8 cellular contexts compared by ENCODE assay signal in genomic region chr10:68231916-68232315, GRCh38. TPM values are rescaled to one million over a fixed set of nuclear protein-coding genes. Genes with fewer than 3 reads are reported as not detected.
A peak's percentile ranks its signal among the peaks of the same experiment; 100 is the strongest.
DNase-seq lines count a peak whose midpoint lies in the region; ATAC-seq and TF ChIP-seq lines count a peak whose summit lies in the region.

ATOH7 (minus strand) TSS chr10:68232113; CDS start chr10:68231677, 436 bp downstream.

- peak within 1 kb of the TSS in 8 of 11 experiments; percentile 8 to 49 (median 40); a peak in 6 of 22 replicates for H3K9ac ChIP-seq in BLaER1 treated with 17β-estradiol and CSF1 and Interleukin-3, amounts not matched to agents 10 nM and 100 nM
- peak within 1 kb of the TSS; percentile 72 for H3K9ac ChIP-seq in MM.1S (ENCODE audit: low read length)

- peak within 1 kb of the TSS; percentile 55 to 74 for H3K4me3 Mint-ChIP-seq in effector memory CD8-positive, alpha-beta T cell
- peak within 1 kb of the TSS; percentile 91 for H3K4me3 Mint-ChIP-seq in neural crest cell

- no peaks in the 10 kb centered on the region for H3K36me3 Mint-ChIP-seq in effector memory CD8-positive, alpha-beta T cell (ENCODE audit: insufficient read depth)
- no peaks in the 10 kb centered on the region for H3K36me3 Mint-ChIP-seq in neural crest cell (ENCODE audit: low read depth)

- peaks cover 52 to 66% of the 10 kb centered on the region in 2 donors for H3K27me3 Mint-ChIP-seq in effector memory CD8-positive, alpha-beta T cell
- peaks cover 23% of the 10 kb centered on the region for H3K27me3 Mint-ChIP-seq in neural crest cell (ENCODE audit: low read depth)

- no peaks in the 10 kb centered on the region for H4K20me1 ChIP-seq in BLaER1 treated with 17β-estradiol and CSF1 and Interleukin-3, amounts not matched to agents 10 nM and 100 nM
- no peaks in the 10 kb centered on the region for H4K20me1 ChIP-seq in MM.1S (ENCODE audit: insufficient read depth, low read length)

- 0 out of 2 replicates have a peak, but pooled peaks cover 2% of the 10 kb centered on the region for H3F3A ChIP-seq in MM.1S (ENCODE audit: insufficient read depth, low read length)

- peaks cover 3 to 4% of the 10 kb centered on the region in 2 donors for H3K4me1 Mint-ChIP-seq in effector memory CD8-positive, alpha-beta T cell (ENCODE audit: low read depth in 2 of 2)
- H3K4me1 Mint-ChIP-seq in neural crest cell, result peaks cover 17% of the 10 kb centered on the region

- H3K4me2 ChIP-seq in BLaER1 treated with 17β-estradiol and CSF1 and Interleukin-3, amounts not matched to agents 10 nM and 100 nM, result peak within 1 kb of the TSS; percentile 70 to 89 (median 76)
- H3K4me2 ChIP-seq in MM.1S (ENCODE audit: low read depth, low read length), result peak within 1 kb of the TSS; percentile 86

- no peaks in the 10 kb centered on the region for H3K79me2 ChIP-seq in MM.1S (ENCODE audit: low read length)

- no peak for ATAC-seq in effector memory CD8-positive, alpha-beta T cell (replicated peaks)

- no peak within 1 kb of the TSS for H3K27ac Mint-ChIP-seq in effector memory CD8-positive, alpha-beta T cell
- H3K27ac Mint-ChIP-seq in neural crest cell (ENCODE audit: unreplicated experiment), result peak within 1 kb of the TSS; percentile 98

- H3K27ac ChIP-seq in BLaER1 treated with 17β-estradiol and CSF1 and Interleukin-3, amounts not matched to agents 10 nM and 100 nM, result no peak within 1 kb of the TSS
- H3K27ac ChIP-seq in MM.1S (ENCODE audit: low read length), result peak within 1 kb of the TSS; percentile 19; the same call in 1 of the 2 replicates

- H3K9me3 ChIP-seq in BLaER1 treated with 17β-estradiol and CSF1 and Interleukin-3, amounts not matched to agents 10 nM and 100 nM (replicated peaks in 1 of 11), result peaks cover 0 to 18% (median 14%) of the 10 kb centered on the region in 11 experiments; a peak in 20 of 22 replicates
- H3K9me3 ChIP-seq in MM.1S (replicated peaks; ENCODE audit: insufficient read depth, low read length), result no peaks in the 10 kb centered on the region

- H3K27me3 ChIP-seq in BLaER1 treated with 17β-estradiol and CSF1 and Interleukin-3, amounts not matched to agents 10 nM and 100 nM, result peaks cover 31 to 51% (median 43%) of the 10 kb centered on the region in 11 experiments
- H3K27me3 ChIP-seq in MM.1S (replicated peaks; ENCODE audit: insufficient read depth, low read length), result 0 out of 2 replicates have a peak, but pooled peaks cover 4% of the 10 kb centered on the region

- peak within 1 kb of the TSS; percentile 49 to 69 (median 56) for H3K4me3 ChIP-seq in BLaER1 treated with 17β-estradiol and CSF1 and Interleukin-3, amounts not matched to agents 10 nM and 100 nM
- peak within 1 kb of the TSS; percentile 75 for H3K4me3 ChIP-seq in MM.1S (ENCODE audit: low read length)

- TF ChIP-seq CTCF in MM.1S (IDR thresholded peaks at IDR 0.05; ENCODE audit: low read length), result no peak
- TF ChIP-seq CTCF in neural crest cell (conservative IDR thresholded peaks at IDR 0.05), result no peak

- no peaks in the 10 kb centered on the region for H3K9me3 Mint-ChIP-seq in effector memory CD8-positive, alpha-beta T cell
- no peaks in the 10 kb centered on the region for H3K9me3 Mint-ChIP-seq in neural crest cell

- no peak for DNase-seq in MM.1S
- DNase-seq in effector memory CD8-positive, alpha-beta T cell, result no peak
- DNase-seq in neural crest cell (ENCODE audit: low read depth, low spot score), result no peak
- DNase-seq in NCI-H2196 treated with DMSO at 0.1 percent for 48 hours (lab: John Stamatoyannopoulos, UW; ENCODE audit: unreplicated experiment), result no peak
- DNase-seq in NCI-H1092 (lab: John Stamatoyannopoulos, UW), result no peak
- no peak for DNase-seq in EL
- no peak for DNase-seq in activated CD8-positive, alpha-beta memory T cell treated with anti-CD3 and anti-CD28 coated beads, Interleukin-2, amount 50 U/mL, for 48 hours

- H3K4me1 ChIP-seq in BLaER1 treated with 17β-estradiol and CSF1 and Interleukin-3, amounts not matched to agents 10 nM and 100 nM, result peaks cover 0 to 10% (median 7%) of the 10 kb centered on the region in 10 experiments; a peak in 7 of 20 replicates
- H3K4me1 ChIP-seq in MM.1S (ENCODE audit: low read length), result peaks cover 5% of the 10 kb centered on the region; the same call in 1 of the 2 replicates

- no peaks in the 10 kb centered on the region for H3K36me3 ChIP-seq in BLaER1 treated with 17β-estradiol and CSF1 and Interleukin-3, amounts not matched to agents 10 nM and 100 nM
- no peaks in the 10 kb centered on the region for H3K36me3 ChIP-seq in MM.1S (replicated peaks; ENCODE audit: insufficient read depth, low read length)

- no peaks in the 10 kb centered on the region for H3K9me2 ChIP-seq in MM.1S (replicated peaks; ENCODE audit: insufficient read depth, low read length)

- peak within 1 kb of the TSS; percentile 94 for H2AFZ ChIP-seq in MM.1S (ENCODE audit: low read length)

RNA-seq across cellular contexts. Expression of gene ATOH7, which starts in this region (rescaled TPM):
- 0.20 and 0.84 TPM in 2 replicates for total RNA-seq in neural crest cell
